In genomic region chr12:77070382-77071294, GRCh38 we compare ENCODE assay signal across 9 cellular contexts. TPM values are rescaled to one million over a fixed set of nuclear protein-coding genes. Genes with fewer than 3 reads are reported as not detected.
A peak's percentile ranks its signal among the peaks of the same experiment; 100 is the strongest.
DNase-seq lines count a peak whose midpoint lies in the region; ATAC-seq lines count a peak whose summit lies in the region.
"Had no signal": no experiment of that assay in that cellular context is flagged by ENCODE, and none has a peak within 500 bp of the region (broad histone marks: within the 10 kb centered on the region; RNA-seq: fewer than 3 reads in every experiment).

No MANE protein-coding gene starts in this region.

- ATAC-seq in GM19324 (IDR thresholded peaks at IDR 0.05; ENCODE audit: low FRiP score, unreplicated experiment) (peak; percentile 76), HG02610 (IDR thresholded peaks at IDR 0.05; ENCODE audit: unreplicated experiment) (peak; percentile 47), HG03378 (IDR thresholded peaks at IDR 0.05; ENCODE audit: unreplicated experiment) (peak; percentile 85)

- peak; percentile 16 for DNase-seq in renal cortical epithelial cell (ENCODE audit: low read depth)
- DNase-seq in activated T-cell treated with anti-CD3 and anti-CD28 coated beads for 4 hours = no peak
- DNase-seq in SHP77 (lab: John Stamatoyannopoulos, UW) = no peak
- DNase-seq in ureter (ENCODE audit: low spot score) = no peak
- DNase-seq: NK-92 treated with Interleukin-12 subunit alpha and Interleukin-12 subunit beta, amount 100 ng/mL, for 24 hours; stimulated activated CD4-positive, alpha-beta T cell treated with anti-CD3 and anti-CD28 coated beads, Interleukin-2, amount 100 ng/mL, for 48 hours had no signal

RNA-seq across cellular contexts. Expression of gene E2F7, which starts 5.3 kb away (rescaled TPM):
- 0.99 and 5.2 TPM in 2 replicates for total RNA-seq in renal cortical epithelial cell
- 1.7 TPM for total RNA-seq in ureter
